ENCODE assay signal across 16 cellular contexts in genomic region chr4:27881705-27882104, GRCh38.
"Had no signal": no experiment of that assay in that cellular context is flagged by ENCODE, and none has a peak within 500 bp of the region (broad histone marks: within the 10 kb centered on the region; RNA-seq: fewer than 3 reads in every experiment).

No MANE protein-coding gene starts in this region.

- ATAC-seq: body of pancreas; heart left ventricle; left lobe of liver; mucosa of descending colon; natural killer cell; right cardiac atrium; stimulated activated memory B cell treated with anti-CD40 and anti-IgM and Interleukin-4, amounts not matched to agents 10 μg/mL and 1 μg/mL and 100 μg/mL, for 72 hours had no signal

- DNase-seq: activated CD4-positive, alpha-beta T cell treated with anti-CD3 and anti-CD28 coated beads, Interleukin-2, amount 10 ng/mL, durations not matched to agents 7 days and 5 days; activated CD4-positive, CD25-positive, alpha-beta regulatory T cell; activated naive CD4-positive, alpha-beta T cell treated with anti-CD3 and anti-CD28 coated beads, Interleukin-2, amount 10 ng/mL, durations not matched to agents 7 days and 5 days; body of pancreas; central memory CD4-positive, alpha-beta T cell; effector CD4-positive, alpha-beta T cell; heart left ventricle; islet precursor cell; mammary epithelial cell; mucosa of descending colon; natural killer cell; right cardiac atrium; small intestine; tibial artery had no signal
